ENCODE assay signal across 22 cellular contexts in the genomic region with DNA sequence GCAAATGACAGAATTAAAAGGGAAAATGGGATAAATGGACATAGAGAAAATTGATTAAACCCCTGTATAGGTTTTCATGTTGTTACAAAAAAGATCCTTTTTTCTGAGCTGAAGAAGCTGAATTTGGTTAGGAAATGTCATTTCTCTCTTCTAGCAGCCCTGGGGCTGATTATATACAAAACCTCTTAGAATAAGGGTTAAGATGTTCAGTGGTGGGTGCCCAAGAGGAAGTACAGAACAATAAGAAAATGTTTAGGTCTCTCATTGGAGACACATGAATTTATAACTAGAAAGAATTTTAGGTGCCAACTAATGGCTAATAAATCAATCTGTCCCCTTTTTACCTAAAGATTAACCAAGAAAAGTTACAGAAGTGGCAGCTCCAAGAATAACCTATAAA. TPM values are rescaled to one million over a fixed set of nuclear protein-coding genes. Genes with fewer than 3 reads are reported as not detected.
DNase-seq lines count a peak whose midpoint lies in the region; ATAC-seq and TF ChIP-seq lines count a peak whose summit lies in the region.
"Had no signal": no experiment of that assay in that cellular context is flagged by ENCODE, and none has a peak within 500 bp of the region (broad histone marks: within the 10 kb centered on the region; RNA-seq: fewer than 3 reads in every experiment).

No MANE protein-coding gene starts in this region.

- H3K36me3 ChIP-seq in GM23338 (ENCODE audit: insufficient read depth), result no peaks in the 10 kb centered on the region
- no peaks in the 10 kb centered on the region for H3K36me3 ChIP-seq in naive thymus-derived CD4-positive, alpha-beta T cell (ENCODE audit: control insufficient read depth in 2 of 3, insufficient read depth in 3 of 3, low read length in 3 of 3)
- H3K36me3 ChIP-seq in colonic mucosa, result no peaks in the 10 kb centered on the region
- H3K36me3 ChIP-seq: cardiac muscle cell, neural progenitor cell, vagina had no signal

- no peak for DNase-seq in T-helper 2 cell treated with Interferon-gamma antibody and Interleukin-4, amounts not matched to agents 5 μg/mL and 100 μg/mL, for 36 hours (ENCODE audit: low spot score)
- DNase-seq in T-helper 2 cell (no peak), GM23338 (ENCODE audit: low spot score) (no peak), T-cell (no peak), colonic mucosa (no peak), epidermal melanocyte (ENCODE audit: insufficient read length, low spot score) (no peak), GOT3 (lab: John Stamatoyannopoulos, UW) (no peak)
- DNase-seq in naive thymus-derived CD4-positive, alpha-beta T cell, result no peak
- DNase-seq: activated CD8-positive, alpha-beta memory T cell treated with anti-CD3 and anti-CD28 coated beads for 24 hours; activated naive CD4-positive, alpha-beta T cell treated with Interleukin-2 at 50 U/mL for 16 hours; COR-L47; effector CD4-positive, alpha-beta T cell; islet precursor cell; mesenchymal stem cell; NCI-H187; SJCRH30; stimulated activated CD4-positive, alpha-beta T cell treated with anti-CD3 and anti-CD28 coated beads, Interleukin-12 subunit alpha, Interleukin-12 subunit beta, amount 100 ng/mL, for 4 hours; stimulated activated naive CD8-positive, alpha-beta T cell treated with anti-CD3 and anti-CD28 coated beads, Interleukin-15, Interleukin-2, amounts not matched to agents 100 U/mL and 50 U/mL, for 24 hours had no signal

- intact Hi-C loops in naive thymus-derived CD4-positive, alpha-beta T cell (cut with micrococcal nuclease), result loop anchor here (1.0 to 10.0 kb wide), 5 partner anchors 10 to 1332 kb away; partner anchors contain the start of genes ABHD17B (in 2 of the 2) and C9orf85 (in 2 of the 2)
- intact Hi-C loops in colonic mucosa (cut with DNase I), result no loop called here

- H3K36me3 Mint-ChIP-seq in T-helper 2 cell treated with Interferon-gamma antibody and Interleukin-4, amounts not matched to agents 5 μg/mL and 100 μg/mL, for 36 hours (ENCODE audit: low read depth), result peaks cover 23% of the 10 kb centered on the region
- H3K36me3 Mint-ChIP-seq in GM23338 (ENCODE audit: low read depth) (peaks cover 16% of the 10 kb centered on the region; the same call in 2 of the 3 replicates), T-cell (peaks cover 6% of the 10 kb centered on the region)
- peaks cover 0 to 17% (median 4%) of the 10 kb centered on the region in 5 donors for H3K36me3 Mint-ChIP-seq in naive thymus-derived CD4-positive, alpha-beta T cell

- H3K9me2 ChIP-seq in GM23338 (ENCODE audit: insufficient read depth), result no peaks in the 10 kb centered on the region

- no peaks in the 10 kb centered on the region for H3K9me3 ChIP-seq in naive thymus-derived CD4-positive, alpha-beta T cell (ENCODE audit: control insufficient read depth in 2 of 3, low read length in 3 of 3)
- H3K9me3 ChIP-seq in colonic mucosa, result no peaks in the 10 kb centered on the region
- H3K9me3 ChIP-seq: A549, SJCRH30, vagina had no signal

- H4K20me1 ChIP-seq in GM23338 (replicated peaks; ENCODE audit: insufficient read depth), result peaks cover 63% of the 10 kb centered on the region

- H3K4me3 Mint-ChIP-seq in T-helper 2 cell treated with Interferon-gamma antibody and Interleukin-4, amounts not matched to agents 5 μg/mL and 100 μg/mL, for 36 hours, result peak overlapping the region; percentile 48
- H3K4me3 Mint-ChIP-seq in GM23338 (no peak overlapping the region), T-cell (peak overlapping the region; percentile 32 to 59 (median 43))
- H3K4me3 Mint-ChIP-seq in naive thymus-derived CD4-positive, alpha-beta T cell, result peak overlapping the region in 6 of 10 donors; percentile 21 to 78 (median 59)
- H3K4me3 Mint-ChIP-seq: neural progenitor cell had no signal

- peak overlapping the region; percentile 84 for H3K27ac Mint-ChIP-seq in T-helper 2 cell treated with Interferon-gamma antibody and Interleukin-4, amounts not matched to agents 5 μg/mL and 100 μg/mL, for 36 hours
- peak overlapping the region; percentile 40; the same call in 1 of the 2 replicates for H3K27ac Mint-ChIP-seq in GM23338
- peak overlapping the region; percentile 72 to 77 for H3K27ac Mint-ChIP-seq in T-cell
- H3K27ac Mint-ChIP-seq in naive thymus-derived CD4-positive, alpha-beta T cell, result peak overlapping the region in 4 of 9 donors; percentile 29 to 89 (median 57)
- H3K27ac Mint-ChIP-seq: neural progenitor cell had no signal

- H3K27me3 ChIP-seq in GM23338 (ENCODE audit: insufficient read depth), result no peaks in the 10 kb centered on the region
- H3K27me3 ChIP-seq in naive thymus-derived CD4-positive, alpha-beta T cell (ENCODE audit: control insufficient read depth in 2 of 2, insufficient read depth in 2 of 2, low read length in 2 of 2), result no peaks in the 10 kb centered on the region
- no peaks in the 10 kb centered on the region for H3K27me3 ChIP-seq in colonic mucosa
- H3K27me3 ChIP-seq: cardiac muscle cell, neural progenitor cell, SJCRH30, vagina had no signal

- H3K4me1 ChIP-seq in GM23338 (ENCODE audit: insufficient read depth) (peaks cover 60% of the 10 kb centered on the region), colonic mucosa (no peaks in the 10 kb centered on the region)
- H3K4me1 ChIP-seq in naive thymus-derived CD4-positive, alpha-beta T cell (ENCODE audit: control insufficient read depth in 2 of 2, insufficient read depth in 2 of 2, low read length in 2 of 2), result peaks cover 33 to 36% of the 10 kb centered on the region in 2 donors
- H3K4me1 ChIP-seq: A549 had no signal

- H3K27ac ChIP-seq in GM23338 (ENCODE audit: low read depth), result no peak overlapping the region
- no peak overlapping the region for H3K27ac ChIP-seq in naive thymus-derived CD4-positive, alpha-beta T cell (ENCODE audit: low read depth, low read length)
- no peak overlapping the region for H3K27ac ChIP-seq in colonic mucosa
- H3K27ac ChIP-seq: A549, neural progenitor cell, SJCRH30, vagina had no signal

- no peak overlapping the region for H3K4me2 ChIP-seq in GM23338
- H3K4me2 ChIP-seq: A549, neural progenitor cell had no signal

- POLR2A ChIA-PET in T-cell (lab: Charles Lee), result interaction anchor here in 1 of 2 donors (1.5 kb wide), 1 partner anchor 14 kb away, joined by 4 read pairs; the partner anchor contains the start of genes ABHD17B and C9orf85
- POLR2A ChIA-PET in naive thymus-derived CD4-positive, alpha-beta T cell (lab: Charles Lee), result interaction anchor here (0.9 to 1.4 kb wide), 3 partner anchors 9 to 15 kb away, joined by 3 to 6 read pairs (median 3); partner anchors contain the start of genes ABHD17B and C9orf85

- no peaks in the 10 kb centered on the region for H3F3A ChIP-seq in GM23338 (replicated peaks; ENCODE audit: low read depth)

- TF ChIP-seq CTCF in GM23338 (conservative IDR thresholded peaks at IDR 0.05; ENCODE audit: low read depth in 2 of 2) (no peak), colonic mucosa (IDR thresholded peaks at IDR 0.05) (no peak)

- H3K79me2 ChIP-seq in GM23338 (replicated peaks; ENCODE audit: insufficient read depth), result peaks cover 100% of the 10 kb centered on the region

- H3K4me3 ChIP-seq in GM23338 (no peak overlapping the region), colonic mucosa (no peak overlapping the region)
- no peak overlapping the region for H3K4me3 ChIP-seq in naive thymus-derived CD4-positive, alpha-beta T cell (ENCODE audit: low read length)
- H3K4me3 ChIP-seq: A549, cardiac muscle cell, neural progenitor cell, SJCRH30, vagina had no signal

- H2AFZ ChIP-seq in GM23338, result no peak overlapping the region
- H2AFZ ChIP-seq: neural progenitor cell had no signal

- CTCF ChIA-PET in T-cell (lab: Charles Lee), result no interaction called here
- CTCF ChIA-PET in naive thymus-derived CD4-positive, alpha-beta T cell (lab: Charles Lee), result interaction anchor here (0.6 kb wide), 1 partner anchor 129 kb away, joined by 3 read pairs; no protein-coding TSS in a partner anchor

- no peaks in the 10 kb centered on the region for H3K27me3 Mint-ChIP-seq in T-helper 2 cell treated with Interferon-gamma antibody and Interleukin-4, amounts not matched to agents 5 μg/mL and 100 μg/mL, for 36 hours (ENCODE audit: low read depth)
- H3K27me3 Mint-ChIP-seq in GM23338 (ENCODE audit: insufficient read depth, low read depth, poor library complexity) (no peaks in the 10 kb centered on the region), T-cell (no peaks in the 10 kb centered on the region)
- no peaks in the 10 kb centered on the region for H3K27me3 Mint-ChIP-seq in naive thymus-derived CD4-positive, alpha-beta T cell

- H3K9ac ChIP-seq in colonic mucosa (ENCODE audit: low read depth in 2 of 2, low read length in 2 of 2), result no peak overlapping the region
- H3K9ac ChIP-seq: neural progenitor cell had no signal

- peaks cover 6% of the 10 kb centered on the region for H3K9me3 Mint-ChIP-seq in T-helper 2 cell treated with Interferon-gamma antibody and Interleukin-4, amounts not matched to agents 5 μg/mL and 100 μg/mL, for 36 hours
- H3K9me3 Mint-ChIP-seq in GM23338 (no peaks in the 10 kb centered on the region), T-cell (no peaks in the 10 kb centered on the region)
- H3K9me3 Mint-ChIP-seq in naive thymus-derived CD4-positive, alpha-beta T cell, result peaks cover 0 to 2% (median 0%) of the 10 kb centered on the region in 11 donors

- no peak for ATAC-seq in GM23338
- no peak for ATAC-seq in T-cell (replicated peaks in 1 of 4)
- no peak for ATAC-seq in naive thymus-derived CD4-positive, alpha-beta T cell
- ATAC-seq: A549 had no signal

- H3K4me1 Mint-ChIP-seq in T-helper 2 cell treated with Interferon-gamma antibody and Interleukin-4, amounts not matched to agents 5 μg/mL and 100 μg/mL, for 36 hours (ENCODE audit: low read depth), result peaks cover 70% of the 10 kb centered on the region
- H3K4me1 Mint-ChIP-seq in GM23338, result peaks cover 60% of the 10 kb centered on the region
- H3K4me1 Mint-ChIP-seq in T-cell, result peaks cover 71 to 79% (median 73%) of the 10 kb centered on the region in 3 donors
- H3K4me1 Mint-ChIP-seq in naive thymus-derived CD4-positive, alpha-beta T cell, result peaks cover 54 to 83% (median 70%) of the 10 kb centered on the region in 7 donors
- H3K4me1 Mint-ChIP-seq: neural progenitor cell had no signal

RNA-seq across cellular contexts. Expression of gene ABHD17B, which starts 14.2 kb away (rescaled TPM):
- 99.3 and 112 TPM in 2 replicates for total RNA-seq in GM23338 (2014; rRNA removed; shearing (Covaris generic))
- 27.9 and 32.2 TPM in 2 replicates for polyA plus RNA-seq in GM23338 (2016; fragmentation: Nextera tagmentation; extraction: Ambion mirVana)
- total RNA-seq in T-cell, result 10 to 100 TPM; 16.0 to 23.7 (median 19.7) TPM
- total RNA-seq in naive thymus-derived CD4-positive, alpha-beta T cell, result 10 to 100 TPM in 4 of 5 experiments, 1 to 10 TPM in 1; 9.9 to 24.5 (median 18.7) TPM
- polyA plus RNA-seq in naive thymus-derived CD4-positive, alpha-beta T cell, result 10 to 100 TPM; 23.6 to 26.1 TPM
- 10 to 100 TPM; 20.6 to 33.6 TPM for total RNA-seq in colonic mucosa

RNA-seq across cellular contexts. Expression of gene C9orf85, which starts 14.7 kb away (rescaled TPM):
- 10.3 and 18.5 TPM in 2 replicates for total RNA-seq in GM23338 (2014; rRNA removed; shearing (Covaris generic))
- 20.8 and 21.5 TPM in 2 replicates for polyA plus RNA-seq in GM23338 (2016; fragmentation: Nextera tagmentation; extraction: Ambion mirVana)
- 1 to 10 TPM; 6.1 to 10.0 (median 7.6) TPM for total RNA-seq in T-cell
- 10 to 100 TPM in 1 of 5 experiments, 1 to 10 TPM in 4; 4.8 to 10.3 (median 8.6) TPM for total RNA-seq in naive thymus-derived CD4-positive, alpha-beta T cell
- 10 to 100 TPM; 11.6 to 13.9 TPM for polyA plus RNA-seq in naive thymus-derived CD4-positive, alpha-beta T cell
- 10 to 100 TPM; 12.2 to 12.5 TPM for total RNA-seq in colonic mucosa
